Comparison of ENCODE assay signal across 1 cellular context in the genomic region with DNA sequence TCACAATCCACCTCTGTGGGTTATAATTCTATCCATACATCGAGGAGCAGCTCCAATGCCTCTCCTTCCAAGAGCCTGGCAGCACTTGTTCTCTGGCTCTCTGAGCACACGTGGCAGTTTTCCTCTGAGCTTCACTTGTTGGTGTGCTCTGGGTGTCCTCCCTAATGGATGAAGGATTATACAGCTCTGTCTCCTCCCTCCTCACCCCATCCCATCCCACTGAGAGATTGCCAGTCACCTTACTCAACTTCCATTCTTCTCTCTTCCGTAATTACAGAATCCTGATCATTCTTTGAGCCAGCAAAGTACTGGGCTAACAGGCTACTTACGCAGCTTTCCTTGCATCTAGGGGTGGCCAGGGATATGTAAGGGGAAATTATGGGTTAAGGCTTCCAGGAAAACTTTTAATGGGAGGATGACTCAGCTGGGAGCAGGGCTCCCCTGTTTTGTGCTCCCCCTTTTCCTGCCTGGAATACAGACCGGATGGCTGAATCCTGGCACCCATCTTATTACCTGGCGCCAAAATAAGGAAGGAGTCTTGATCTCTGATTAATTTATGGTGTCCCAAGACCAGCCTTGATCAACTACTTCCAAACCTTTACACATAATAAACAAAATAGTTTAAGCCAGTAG.
TF ChIP-seq lines count a peak whose summit lies in the region.

No MANE protein-coding gene starts in this region.

TF ChIP-seq in GM23338, 12 proteins besides CTCF, POLR2A, EP300 and RAD21 (continued from another document):
- no peak for TF ChIP-seq NANOG (IDR thresholded peaks at IDR 0.05; ENCODE audit: borderline replicate concordance)
- no peak for TF ChIP-seq ZNF331 (CRISPR knock-in tag; IDR thresholded peaks at IDR 0.05; ENCODE audit: low read depth)
- no peak for TF ChIP-seq POLR2AphosphoS5 (IDR thresholded peaks at IDR 0.05; ENCODE audit: low read depth)
TF ChIP-seq in GM23338: peak in this region for 0.
